ENCODE assay signal across 1 cellular context in genomic region chr17:72425796-72426173, GRCh38.
A peak's percentile ranks its signal among the peaks of the same experiment; 100 is the strongest.
TF ChIP-seq lines count a peak whose summit lies in the region.

No MANE protein-coding gene starts in this region.

TF ChIP-seq in GM12878, 131 proteins besides CTCF, POLR2A, EP300 and RAD21 (continued from another document):
- TF ChIP-seq, protein P1, sequence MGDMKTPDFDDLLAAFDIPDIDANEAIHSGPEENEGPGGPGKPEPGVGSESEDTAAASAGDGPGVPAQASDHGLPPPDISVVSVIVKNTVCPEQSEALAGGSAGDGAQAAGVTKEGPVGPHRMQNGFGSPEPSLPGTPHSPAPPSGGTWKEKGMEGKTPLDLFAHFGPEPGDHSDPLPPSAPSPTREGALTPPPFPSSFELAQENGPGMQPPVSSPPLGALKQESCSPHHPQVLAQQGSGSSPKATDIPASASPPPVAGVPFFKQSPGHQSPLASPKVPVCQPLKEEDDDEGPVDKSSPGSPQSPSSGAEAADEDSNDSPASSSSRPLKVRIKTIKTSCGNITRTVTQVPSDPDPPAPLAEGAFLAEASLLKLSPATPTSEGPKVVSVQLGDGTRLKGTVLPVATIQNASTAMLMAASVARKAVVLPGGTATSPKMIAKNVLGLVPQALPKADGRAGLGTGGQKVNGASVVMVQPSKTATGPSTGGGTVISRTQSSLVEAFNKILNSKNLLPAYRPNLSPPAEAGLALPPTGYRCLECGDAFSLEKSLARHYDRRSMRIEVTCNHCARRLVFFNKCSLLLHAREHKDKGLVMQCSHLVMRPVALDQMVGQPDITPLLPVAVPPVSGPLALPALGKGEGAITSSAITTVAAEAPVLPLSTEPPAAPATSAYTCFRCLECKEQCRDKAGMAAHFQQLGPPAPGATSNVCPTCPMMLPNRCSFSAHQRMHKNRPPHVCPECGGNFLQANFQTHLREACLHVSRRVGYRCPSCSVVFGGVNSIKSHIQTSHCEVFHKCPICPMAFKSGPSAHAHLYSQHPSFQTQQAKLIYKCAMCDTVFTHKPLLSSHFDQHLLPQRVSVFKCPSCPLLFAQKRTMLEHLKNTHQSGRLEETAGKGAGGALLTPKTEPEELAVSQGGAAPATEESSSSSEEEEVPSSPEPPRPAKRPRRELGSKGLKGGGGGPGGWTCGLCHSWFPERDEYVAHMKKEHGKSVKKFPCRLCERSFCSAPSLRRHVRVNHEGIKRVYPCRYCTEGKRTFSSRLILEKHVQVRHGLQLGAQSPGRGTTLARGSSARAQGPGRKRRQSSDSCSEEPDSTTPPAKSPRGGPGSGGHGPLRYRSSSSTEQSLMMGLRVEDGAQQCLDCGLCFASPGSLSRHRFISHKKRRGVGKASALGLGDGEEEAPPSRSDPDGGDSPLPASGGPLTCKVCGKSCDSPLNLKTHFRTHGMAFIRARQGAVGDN (IDR thresholded peaks at IDR 0.05): no peak
- TF ChIP-seq PRDM15 (CRISPR knock-in tag; IDR thresholded peaks at IDR 0.05) (no peak), RELB (IDR thresholded peaks at IDR 0.05; ENCODE audit: low read depth) (0 out of 2 replicates have a peak, but pooled peaks have one; percentile 7)
- TF ChIP-seq, protein P2, sequence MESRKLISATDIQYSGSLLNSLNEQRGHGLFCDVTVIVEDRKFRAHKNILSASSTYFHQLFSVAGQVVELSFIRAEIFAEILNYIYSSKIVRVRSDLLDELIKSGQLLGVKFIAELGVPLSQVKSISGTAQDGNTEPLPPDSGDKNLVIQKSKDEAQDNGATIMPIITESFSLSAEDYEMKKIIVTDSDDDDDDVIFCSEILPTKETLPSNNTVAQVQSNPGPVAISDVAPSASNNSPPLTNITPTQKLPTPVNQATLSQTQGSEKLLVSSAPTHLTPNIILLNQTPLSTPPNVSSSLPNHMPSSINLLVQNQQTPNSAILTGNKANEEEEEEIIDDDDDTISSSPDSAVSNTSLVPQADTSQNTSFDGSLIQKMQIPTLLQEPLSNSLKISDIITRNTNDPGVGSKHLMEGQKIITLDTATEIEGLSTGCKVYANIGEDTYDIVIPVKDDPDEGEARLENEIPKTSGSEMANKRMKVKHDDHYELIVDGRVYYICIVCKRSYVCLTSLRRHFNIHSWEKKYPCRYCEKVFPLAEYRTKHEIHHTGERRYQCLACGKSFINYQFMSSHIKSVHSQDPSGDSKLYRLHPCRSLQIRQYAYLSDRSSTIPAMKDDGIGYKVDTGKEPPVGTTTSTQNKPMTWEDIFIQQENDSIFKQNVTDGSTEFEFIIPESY (IDR thresholded peaks at IDR 0.05): no peak
